In the genomic region with DNA sequence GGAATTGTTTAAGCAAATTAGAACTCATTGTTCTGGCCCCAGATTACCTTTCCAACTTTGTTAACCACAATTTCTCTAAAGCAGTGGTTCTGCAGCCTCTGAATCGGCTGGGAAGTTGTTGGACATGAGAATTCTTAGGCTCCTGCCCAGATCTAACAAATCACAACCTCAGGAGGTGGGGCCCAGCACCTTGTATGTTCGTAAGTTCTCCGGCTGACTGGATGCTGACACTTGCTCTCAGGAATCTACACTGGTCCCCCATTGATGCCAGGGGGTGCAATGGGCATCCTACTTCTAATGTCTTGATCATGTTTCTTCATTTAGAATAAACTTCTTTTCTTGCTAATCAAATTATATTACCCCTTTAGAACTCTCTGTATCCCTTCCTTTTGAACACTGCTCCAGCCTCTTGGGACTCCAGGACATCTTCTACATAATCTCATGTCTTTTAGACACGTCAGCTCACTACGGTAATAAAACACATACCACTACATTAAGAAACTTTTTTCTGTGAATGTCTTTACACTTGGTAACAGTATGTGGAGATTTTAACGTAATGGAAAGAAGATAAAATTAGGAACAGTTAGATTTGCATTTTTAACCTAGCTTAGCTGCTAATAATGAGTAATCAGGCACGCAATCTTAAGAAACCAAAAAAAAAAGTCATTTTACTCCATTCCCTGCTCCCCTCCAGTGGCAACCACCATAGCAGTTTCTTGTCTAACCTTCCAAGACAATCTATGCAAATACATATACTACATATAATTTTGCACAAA, we compare ENCODE assay signal across 26 cellular contexts.
DNase-seq lines count a peak whose midpoint lies in the region; ATAC-seq lines count a peak whose summit lies in the region.
"Had no signal": no experiment of that assay in that cellular context is flagged by ENCODE, and none has a peak within 500 bp of the region (broad histone marks: within the 10 kb centered on the region; RNA-seq: fewer than 3 reads in every experiment).

No MANE protein-coding gene starts in this region.

- ATAC-seq in GM18870 (IDR thresholded peaks at IDR 0.05; ENCODE audit: unreplicated experiment) (peak; percentile 67), HG03354 (IDR thresholded peaks at IDR 0.05; ENCODE audit: poor library complexity, severe bottlenecking, unreplicated experiment) (peak; percentile 47), HG02610 (IDR thresholded peaks at IDR 0.05; ENCODE audit: unreplicated experiment) (no peak)
- ATAC-seq: activated CD4-positive, alpha-beta T cell treated with anti-CD3 and anti-CD28 coated beads for 36 hours; activated naive CD4-positive, alpha-beta T cell treated with anti-CD3 and anti-CD28 coated beads, Interleukin-2, amount 50 U/mL, for 72 hours; gastrocnemius medialis; Panc1; pancreas; upper lobe of right lung had no signal

- DNase-seq in astrocyte of the hippocampus (ENCODE audit: low read depth, low spot score) (peak; percentile 40), mucosa of gallbladder (ENCODE audit: low spot score) (no peak), activated gamma-delta T cell (lab: John Stamatoyannopoulos, UW) (no peak)
- no peak for DNase-seq in activated CD4-positive, alpha-beta T cell treated with anti-CD3 and anti-CD28 coated beads, Interleukin-2, amount 50 U/mL, for 48 hours
- DNase-seq: activated CD4-positive, alpha-beta T cell treated with anti-CD3 and anti-CD28 coated beads for 36 hours; activated CD8-positive, alpha-beta memory T cell treated with anti-CD3 and anti-CD28 coated beads for 24 hours; activated T-cell treated with anti-CD3 and anti-CD28 coated beads for 4 hours; Caco-2; DMS79; gastrocnemius medialis; GOT3; mammary epithelial cell; NCI-H1436; NCI-H2081 treated with DMSO at 0.1 percent for 48 hours; NCI-H2227 treated with DMSO at 0.1 percent for 48 hours; NCI-H526 treated with DMSO at 0.1 percent for 48 hours; pancreas; Right ventricle myocardium superior; stimulated activated naive CD4-positive, alpha-beta T cell treated with Interleukin-2 at 50 U/mL for 16 hours; T-helper 2 cell; upper lobe of right lung had no signal
